ENCODE assay signal across 8 cellular contexts in the genomic region with DNA sequence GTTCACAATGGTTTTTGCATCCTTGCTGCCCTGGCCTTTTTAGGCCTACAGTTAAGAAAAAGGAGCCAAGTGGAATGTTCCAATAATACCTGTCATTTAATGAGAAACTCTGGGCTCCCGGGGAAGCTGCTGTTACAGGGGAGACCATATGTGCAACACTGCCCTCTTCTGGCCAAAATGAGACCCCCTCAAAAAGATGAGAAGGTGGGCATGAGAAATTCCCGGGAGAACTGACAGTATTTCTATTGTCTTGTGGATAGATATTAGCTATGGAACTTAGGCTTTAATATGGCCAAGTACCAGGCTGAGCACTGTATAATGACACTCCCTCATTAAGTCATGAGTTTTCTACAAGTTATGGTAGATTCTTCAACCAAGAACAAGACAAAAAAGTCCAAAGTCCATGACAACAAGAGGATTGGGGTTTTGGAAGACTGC.
DNase-seq lines count a peak whose midpoint lies in the region; ATAC-seq and TF ChIP-seq lines count a peak whose summit lies in the region.

No MANE protein-coding gene starts in this region.

- no peak for TF ChIP-seq POLR2A in breast epithelium (IDR thresholded peaks at IDR 0.05)

- H3K4me3 ChIP-seq in breast epithelium: no peak overlapping the region

- TF ChIP-seq CTCF in breast epithelium (IDR thresholded peaks at IDR 0.05): peak; percentile 36 to 68 (median 62)

- peak; percentile 85 for ATAC-seq in left lobe of liver
- ATAC-seq in HG03045 (IDR thresholded peaks at IDR 0.05; ENCODE audit: unreplicated experiment): no peak

- H3K27ac ChIP-seq in breast epithelium: no peak overlapping the region

- H3K4me1 ChIP-seq in breast epithelium: no peaks in the 10 kb centered on the region

- intact Hi-C loops in breast epithelium (cut with DNase I; ENCODE audit: low total_unique reads): no loop called here

- no peaks in the 10 kb centered on the region for H3K36me3 ChIP-seq in breast epithelium

- DNase-seq in NCI-H2081 (lab: John Stamatoyannopoulos, UW) (peak; percentile 42 to 51), NCI-H2081 treated with DMSO at 0.1 percent for 48 hours (lab: John Stamatoyannopoulos, UW) (no peak), LoVo (ENCODE audit: low spot score) (peak; percentile 46), T follicular helper cell (ENCODE audit: low read depth) (peak; percentile 15), breast epithelium (ENCODE audit: low spot score in 2 of 2) (peak in 1 of 2 donors; percentile 30), left lobe of liver (ENCODE audit: low spot score) (peak; percentile 52)
- peak; percentile 11 for DNase-seq in stimulated activated CD8-positive, alpha-beta memory T cell treated with anti-CD3 and anti-CD28 coated beads, Interleukin-15, amount 100 ng/mL, for 24 hours (ENCODE audit: low read depth)

- H3K27me3 ChIP-seq in breast epithelium: no peaks in the 10 kb centered on the region

- H3K9me3 ChIP-seq in breast epithelium: no peaks in the 10 kb centered on the region
